Comparison of ENCODE assay signal across 14 cellular contexts in the genomic region with DNA sequence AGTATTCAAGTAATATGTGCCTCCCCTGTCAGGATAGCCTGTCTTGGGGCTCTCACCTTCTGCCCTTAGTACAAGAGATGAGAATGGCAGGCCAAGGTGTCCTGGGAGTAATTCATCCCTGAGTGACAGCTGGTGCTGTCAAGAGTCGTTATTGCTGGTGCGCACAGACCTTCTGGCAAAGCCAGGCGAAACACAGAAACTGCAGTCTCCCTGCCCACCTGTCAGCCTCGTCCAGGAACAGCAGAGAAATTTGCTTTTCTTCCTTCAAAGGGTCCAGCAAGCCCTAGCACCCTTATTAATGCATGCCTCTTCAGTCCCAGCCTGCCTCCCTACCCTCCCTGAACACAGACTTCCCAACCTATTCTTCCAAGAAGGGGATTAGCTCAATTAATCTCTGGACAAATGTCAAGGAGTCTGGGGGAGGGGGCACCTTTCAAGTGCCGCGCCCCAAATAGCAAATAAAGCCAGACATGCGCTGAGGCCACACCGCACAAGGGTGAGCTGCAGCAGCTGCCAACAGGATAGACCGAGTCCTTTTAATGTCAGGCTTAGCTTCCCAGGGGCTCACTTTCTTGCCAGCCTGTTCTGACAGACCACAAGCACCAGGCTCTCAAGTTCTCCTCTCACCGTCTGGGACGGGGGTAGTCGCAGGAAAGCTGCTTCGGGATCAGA.
DNase-seq lines count a peak whose midpoint lies in the region; ATAC-seq and TF ChIP-seq lines count a peak whose summit lies in the region.
"Had no signal": no experiment of that assay in that cellular context is flagged by ENCODE, and none has a peak within 500 bp of the region (broad histone marks: within the 10 kb centered on the region; RNA-seq: fewer than 3 reads in every experiment).

No MANE protein-coding gene starts in this region.

- H3K36me3 ChIP-seq in Peyer's patch (no peaks in the 10 kb centered on the region), mucosa of stomach (ENCODE audit: control insufficient read depth, insufficient read depth, low read length) (no peaks in the 10 kb centered on the region)
- H3K36me3 ChIP-seq: prostate gland had no signal

- TF ChIP-seq POLR2A in Peyer's patch (IDR thresholded peaks at IDR 0.05): no peak

- H3K9me3 ChIP-seq in Peyer's patch (no peaks in the 10 kb centered on the region), mucosa of stomach (ENCODE audit: control insufficient read depth, low read length) (no peaks in the 10 kb centered on the region)
- H3K9me3 ChIP-seq: prostate gland had no signal

- peak; percentile 84 for DNase-seq in D341Med (ENCODE audit: low spot score)
- peak; percentile 76 for DNase-seq in NCI-H1694 (lab: John Stamatoyannopoulos, UW)
- DNase-seq in Peyer's patch: peak in 2 of 3 donors; percentile 49 to 53
- no peak for DNase-seq in AG08396 (ENCODE audit: low spot score)
- DNase-seq in SKM-1 (lab: John Stamatoyannopoulos, UW; ENCODE audit: unreplicated experiment): no peak
- DNase-seq in OCI-M2 (lab: John Stamatoyannopoulos, UW; ENCODE audit: unreplicated experiment): no peak
- DNase-seq: effector CD8-positive, alpha-beta T cell; immature natural killer cell; NCI-H226; stimulated activated CD4-positive, alpha-beta T cell treated with anti-CD3 and anti-CD28 coated beads, Interleukin-2, amount 100 ng/mL, for 24 hours had no signal

- no peaks in the 10 kb centered on the region for H3K27me3 ChIP-seq in Peyer's patch
- no peaks in the 10 kb centered on the region for H3K27me3 ChIP-seq in mucosa of stomach (ENCODE audit: control insufficient read depth, insufficient read depth, low read length)

- no peak overlapping the region for H3K4me3 ChIP-seq in Peyer's patch
- H3K4me3 ChIP-seq in mucosa of stomach (ENCODE audit: low read length): peak overlapping the region; percentile 22
- H3K4me3 ChIP-seq: GM12878, prostate gland had no signal

- no peak for TF ChIP-seq CTCF in Peyer's patch (IDR thresholded peaks at IDR 0.05)

- ATAC-seq in HG02870 (IDR thresholded peaks at IDR 0.05; ENCODE audit: unreplicated experiment): no peak
- ATAC-seq: GM12878 had no signal

- H3K4me1 ChIP-seq in Peyer's patch (peaks cover 0 to 6% (median 0%) of the 10 kb centered on the region in 4 donors), mucosa of stomach (ENCODE audit: control insufficient read depth, insufficient read depth, low read length) (peaks cover 33% of the 10 kb centered on the region)
- H3K4me1 ChIP-seq: prostate gland had no signal

- H3K9ac ChIP-seq in mucosa of stomach (ENCODE audit: low read length): peak overlapping the region; percentile 28

- no peak overlapping the region for H3K27ac ChIP-seq in Peyer's patch
- H3K27ac ChIP-seq: prostate gland had no signal

Comparison
In these comparisons a context has a peak if more than half of its experiments do, and no peak if none do; other contexts are left out.
1. DNase-seq: peak in D341Med (single experiment), NCI-H1694 (single experiment) and Peyer's patch (2 of 3); none in AG08396 (single experiment), SKM-1 (single experiment) and OCI-M2 (single experiment).